ENCODE assay signal across 8 cellular contexts in genomic region chr17:77963441-77963840, GRCh38. TPM values are rescaled to one million over a fixed set of nuclear protein-coding genes. Genes with fewer than 3 reads are reported as not detected.
DNase-seq lines count a peak whose midpoint lies in the region; ATAC-seq, FAIRE-seq and TF ChIP-seq lines count a peak whose summit lies in the region.

No MANE protein-coding gene starts in this region.

- TF ChIP-seq RAD21 in neural cell (conservative IDR thresholded peaks at IDR 0.05) = no peak

- H3K36me3 ChIP-seq in neural cell (ENCODE audit: insufficient read depth, low read length) (no peaks in the 10 kb centered on the region), mesendoderm (ENCODE audit: control insufficient read depth, insufficient read depth, low read length) (no peaks in the 10 kb centered on the region)

- no peak overlapping the region for H3K56ac ChIP-seq in mesendoderm (ENCODE audit: low read length)

- H3K27ac ChIP-seq in neural cell (ENCODE audit: low read length) = no peak overlapping the region
- no peak overlapping the region for H3K27ac ChIP-seq in mesendoderm (ENCODE audit: low read depth, low read length)

- no peaks in the 10 kb centered on the region for H3K27me3 ChIP-seq in neural cell (ENCODE audit: insufficient read depth, low read depth, low read length)
- peaks cover 10% of the 10 kb centered on the region for H3K27me3 ChIP-seq in mesendoderm (ENCODE audit: insufficient read depth, low read length, poor library complexity)

- no peaks in the 10 kb centered on the region for H3K36me3 Mint-ChIP-seq in T-cell

- peak overlapping the region; percentile 50 to 97 (median 58) for H3K4me3 Mint-ChIP-seq in T-cell

- no peak overlapping the region for H2BK5ac ChIP-seq in mesendoderm (ENCODE audit: low read length)

- peaks cover 44% of the 10 kb centered on the region for H4K20me1 ChIP-seq in neural cell (ENCODE audit: insufficient read depth)

- H3K4ac ChIP-seq in mesendoderm (ENCODE audit: low read depth, low read length) = no peak overlapping the region

- DNase-seq in AG08395 (ENCODE audit: low spot score) (peak; percentile 87), HTR-8/SVneo (ENCODE audit: insufficient read length, low spot score) (peak; percentile 30), T-cell (peak in 33 of 34 experiments; percentile 31 to 83 (median 65)), dermis blood vessel endothelial cell (peak; percentile 47), mesendoderm (no peak)
- no peak for DNase-seq in activated CD4-positive, CD25-positive, alpha-beta regulatory T cell treated with anti-CD3 and anti-CD28 coated beads, Interleukin-2, amount 50 U/mL, for 72 hours

- no peaks in the 10 kb centered on the region for H3K9me3 ChIP-seq in neural cell (ENCODE audit: low read length)

- no peak for TF ChIP-seq EP300 in neural cell (conservative IDR thresholded peaks at IDR 0.05; ENCODE audit: poor library complexity, severe bottlenecking)

- peaks cover 16% of the 10 kb centered on the region for H3K79me1 ChIP-seq in mesendoderm (ENCODE audit: low read length)

- no peak overlapping the region for H3K23ac ChIP-seq in mesendoderm (ENCODE audit: low read length)

- H3F3A ChIP-seq in neural cell (ENCODE audit: insufficient read depth, low read length, poor library complexity, severe bottlenecking) = no peaks in the 10 kb centered on the region

- no peak overlapping the region for H2AK5ac ChIP-seq in mesendoderm (ENCODE audit: low read length)

- no peak overlapping the region for H4K5ac ChIP-seq in mesendoderm (ENCODE audit: low read length)

- peak; percentile 38 for FAIRE-seq in HTR-8/SVneo (lab: Jason Lieb, UNC)

- H3K4me3 ChIP-seq in neural cell (ENCODE audit: low read length) (peak overlapping the region; percentile 86), mesendoderm (ENCODE audit: low read length) (no peak overlapping the region)

- CTCF ChIA-PET in T-cell (lab: Charles Lee) = interaction anchor here in 1 of 2 donors (0.8 to 1.7 kb wide), 6 partner anchors 9 to 421 kb away, joined by 3 to 7 read pairs (median 4); no protein-coding TSS in a partner anchor

- no peaks in the 10 kb centered on the region for H3K9me2 ChIP-seq in neural cell (ENCODE audit: insufficient read depth, low read length)

- H3K4me1 Mint-ChIP-seq in T-cell = peaks cover 79 to 86% (median 84%) of the 10 kb centered on the region in 3 donors

- ATAC-seq in T-cell (replicated peaks in 1 of 4) (peak; percentile 39 to 74 (median 54)), GM21723 (IDR thresholded peaks at IDR 0.05; ENCODE audit: unreplicated experiment) (no peak)

- H3K18ac ChIP-seq in mesendoderm (ENCODE audit: low read length) = no peak overlapping the region

- POLR2A ChIA-PET in T-cell (lab: Charles Lee) = interaction anchor here (0.5 to 1.6 kb wide), 6 partner anchors 8 to 244 kb away, joined by 4 to 7 read pairs (median 5); no protein-coding TSS in a partner anchor

- H2BK15ac ChIP-seq in mesendoderm (replicated peaks; ENCODE audit: low read depth) = no peak overlapping the region

- H2BK120ac ChIP-seq in mesendoderm (ENCODE audit: low read depth, low read length) = no peak overlapping the region

- H4K8ac ChIP-seq in mesendoderm (ENCODE audit: low read depth, low read length) = no peak overlapping the region

- H3K4me1 ChIP-seq in mesendoderm (ENCODE audit: control insufficient read depth, low read depth, low read length) = peaks cover 5% of the 10 kb centered on the region

- peak overlapping the region; percentile 56 to 87 for H3K27ac Mint-ChIP-seq in T-cell

- H3K79me2 ChIP-seq in neural cell (replicated peaks; ENCODE audit: insufficient read depth, low read length) (peaks cover 93% of the 10 kb centered on the region), mesendoderm (ENCODE audit: control insufficient read depth, insufficient read depth, low read length) (peaks cover 25% of the 10 kb centered on the region)

- H3K9ac ChIP-seq in neural cell (ENCODE audit: low read length) (no peak overlapping the region), mesendoderm (ENCODE audit: low read length) (no peak overlapping the region)

- no peak for TF ChIP-seq CTCF in neural cell (IDR thresholded peaks at IDR 0.05; ENCODE audit: poor library complexity, severe bottlenecking)

- H3K4me2 ChIP-seq in neural cell (ENCODE audit: low read length) = peak overlapping the region; percentile 44
- no peak overlapping the region for H3K4me2 ChIP-seq in mesendoderm (ENCODE audit: low read length)

- no peaks in the 10 kb centered on the region for H3K9me3 Mint-ChIP-seq in T-cell

- H3K27me3 Mint-ChIP-seq in T-cell = no peaks in the 10 kb centered on the region

- no peak overlapping the region for H2AFZ ChIP-seq in neural cell (ENCODE audit: low read depth, low read length)

- WGBS in mesendoderm (ENCODE audit: extremely low coverage, insufficient coverage, low lambda C conversion rate) = no CpG with 5 or more reads among the region's 2 CpGs

TF ChIP-seq in neural cell, 6 proteins besides CTCF, POLR2A, EP300 and RAD21:
- TF ChIP-seq TAF1 (IDR thresholded peaks at IDR 0.05; ENCODE audit: low read depth) (no peak), SMC3 (conservative IDR thresholded peaks at IDR 0.05; ENCODE audit: poor library complexity) (no peak), MXI1 (conservative IDR thresholded peaks at IDR 0.05; ENCODE audit: poor library complexity, severe bottlenecking) (no peak), EZH2 (IDR thresholded peaks at IDR 0.05; ENCODE audit: borderline replicate concordance, insufficient read depth, low read length, poor library complexity, severe bottlenecking) (no peak), POLR2AphosphoS5 (IDR thresholded peaks at IDR 0.05) (no peak), REST (IDR thresholded peaks at IDR 0.05; ENCODE audit: borderline replicate concordance) (no peak)

RNA-seq across cellular contexts. Expression of gene TNRC6C, which starts 4.9 kb away (rescaled TPM):
- 100 to 1,000 TPM in 1 of 5 donors, 10 to 100 TPM in 4; 87.1 to 116 (median 94.3) TPM for total RNA-seq in T-cell
- 8.2 and 13.1 TPM in 2 replicates for total RNA-seq in dermis blood vessel endothelial cell
- polyA plus RNA-seq in neural cell = 15.4 and 17.2 TPM in 2 replicates
- polyA minus RNA-seq in neural cell = 71.6 and 75.0 TPM in 2 replicates
- polyA plus RNA-seq in mesendoderm (2013, experiment 1 of 2) = 3.7 TPM
- polyA plus RNA-seq in mesendoderm (2013, experiment 2 of 2) = 3.7 TPM

Comparison
In these comparisons a context has a peak if more than half of its experiments do, and no peak if none do; other contexts are left out.
1. DNase-seq: peak in AG08395 (single experiment), HTR-8/SVneo (single experiment), T-cell (33 of 34) and dermis blood vessel endothelial cell (single experiment); none in activated CD4-positive, CD25-positive, alpha-beta regulatory T cell treated with anti-CD3 and anti-CD28 coated beads, Interleukin-2, amount 50 U/mL, for 72 hours (single experiment) and mesendoderm (single experiment).